ENCODE assay signal across 8 cellular contexts in the genomic region with DNA sequence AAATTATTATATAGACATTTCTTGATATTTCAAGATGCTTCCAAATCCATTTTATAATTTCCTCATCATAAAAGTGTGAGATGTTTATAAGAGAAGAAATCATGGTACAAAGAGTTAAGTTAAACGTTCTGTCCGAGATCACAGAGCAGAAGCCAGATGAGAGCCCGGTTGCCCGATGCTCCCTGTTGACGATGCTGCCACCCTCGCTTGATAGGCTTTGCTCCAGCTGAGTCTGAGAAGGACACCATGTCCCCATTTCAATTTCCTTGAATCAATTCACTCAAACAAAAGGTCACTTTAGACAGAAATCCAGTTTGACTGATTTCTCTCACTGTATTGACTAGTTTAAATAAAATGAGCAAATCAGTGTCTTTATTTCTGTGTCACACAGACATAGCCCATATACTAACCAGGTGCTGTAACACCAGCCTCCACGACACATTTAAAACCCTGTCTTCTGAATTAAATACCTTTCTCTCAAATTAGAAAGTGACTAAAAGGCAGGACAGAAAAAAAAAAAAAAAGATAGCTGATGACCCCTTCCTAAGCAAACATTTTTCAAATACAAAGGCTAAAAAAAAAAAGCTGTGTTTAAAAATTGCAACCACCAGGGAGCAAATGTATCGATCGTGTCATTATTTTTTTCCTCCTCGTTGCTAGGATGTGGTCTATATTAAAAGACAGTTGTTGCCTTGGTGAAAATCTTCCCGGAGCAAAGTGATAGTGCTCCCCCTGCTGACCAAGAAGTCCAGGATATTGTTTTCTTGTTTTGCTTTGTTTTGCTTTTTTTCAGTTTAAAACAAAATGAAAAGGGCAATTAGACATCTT. TPM values are rescaled to one million over a fixed set of nuclear protein-coding genes. Genes with fewer than 3 reads are reported as not detected.
DNase-seq lines count a peak whose midpoint lies in the region; ATAC-seq and TF ChIP-seq lines count a peak whose summit lies in the region.

No MANE protein-coding gene starts in this region.

- peak; percentile 67 for ATAC-seq in GM18861 (IDR thresholded peaks at IDR 0.05; ENCODE audit: unreplicated experiment)
- ATAC-seq in naive thymus-derived CD4-positive, alpha-beta T cell = peak; percentile 92

- TF ChIP-seq CTCF in AG10803 (conservative IDR thresholded peaks at IDR 0.05; ENCODE audit: low read length) (peak; percentile 88), esophagus muscularis mucosa (IDR thresholded peaks at IDR 0.05) (peak; percentile 70 to 74 (median 72)), thyroid gland (IDR thresholded peaks at IDR 0.05) (peak; percentile 61 to 95 (median 72))

- no peaks in the 10 kb centered on the region for H3K27me3 ChIP-seq in esophagus muscularis mucosa
- no peaks in the 10 kb centered on the region for H3K27me3 ChIP-seq in naive thymus-derived CD4-positive, alpha-beta T cell (ENCODE audit: control insufficient read depth in 2 of 2, insufficient read depth in 2 of 2, low read length in 2 of 2)
- no peaks in the 10 kb centered on the region for H3K27me3 ChIP-seq in thyroid gland

- no peak for TF ChIP-seq POLR2A in esophagus muscularis mucosa (IDR thresholded peaks at IDR 0.05; ENCODE audit: low read depth)
- TF ChIP-seq POLR2A in thyroid gland (IDR thresholded peaks at IDR 0.05) = no peak

- peaks cover 0 to 12% (median 9%) of the 10 kb centered on the region in 7 donors for H3K4me1 Mint-ChIP-seq in naive thymus-derived CD4-positive, alpha-beta T cell

- no peak for TF ChIP-seq EP300 in esophagus muscularis mucosa (IDR thresholded peaks at IDR 0.05)

- H3K9me3 Mint-ChIP-seq in naive thymus-derived CD4-positive, alpha-beta T cell = peaks cover 0 to 15% (median 5%) of the 10 kb centered on the region in 11 donors

- H3K36me3 ChIP-seq in esophagus muscularis mucosa = no peaks in the 10 kb centered on the region
- H3K36me3 ChIP-seq in naive thymus-derived CD4-positive, alpha-beta T cell (ENCODE audit: control insufficient read depth in 2 of 3, insufficient read depth in 3 of 3, low read length in 3 of 3) = no peaks in the 10 kb centered on the region
- H3K36me3 ChIP-seq in thyroid gland = no peaks in the 10 kb centered on the region

- DNase-seq in AG10803 (ENCODE audit: low read depth) (peak; percentile 79), HK-2 (ENCODE audit: unreplicated experiment) (peak; percentile 14), NCI-H82 treated with DMSO at 0.1 percent for 48 hours (lab: John Stamatoyannopoulos, UW; ENCODE audit: unreplicated experiment) (peak; percentile 51), activated T-cell treated with anti-CD3 and anti-CD28 coated beads for 24 hours (ENCODE audit: low read depth) (peak; percentile 46), esophagus muscularis mucosa (ENCODE audit: extremely low spot score) (no peak), thyroid gland (peak; percentile 65 to 70)
- peak in 7 of 9 donors; percentile 71 to 85 (median 79) for DNase-seq in naive thymus-derived CD4-positive, alpha-beta T cell

- H3K27me3 Mint-ChIP-seq in naive thymus-derived CD4-positive, alpha-beta T cell = no peaks in the 10 kb centered on the region

- intact Hi-C loops in esophagus muscularis mucosa (cut with DNase I) = loop anchor here (10.0 kb wide), 2 partner anchors 499 to 529 kb away; no protein-coding TSS in a partner anchor
- intact Hi-C loops in naive thymus-derived CD4-positive, alpha-beta T cell (cut with micrococcal nuclease) = loop anchor here (1.0 to 10.0 kb wide), 20 partner anchors 9 to 1961 kb away; partner anchors contain the start of genes CTBS (in 2 of the 2), SSX2IP (in 2 of the 2), BCL10 (in 1 of the 2) and C1orf52 (in 1 of the 2)
- intact Hi-C loops in thyroid gland (cut with DNase I) = loop anchor here (10.0 kb wide), 3 partner anchors 169 to 509 kb away; no protein-coding TSS in a partner anchor

- H3K36me3 Mint-ChIP-seq in naive thymus-derived CD4-positive, alpha-beta T cell = peaks cover 4 to 6% (median 4%) of the 10 kb centered on the region in 5 donors

- H3K27ac Mint-ChIP-seq in naive thymus-derived CD4-positive, alpha-beta T cell = peak overlapping the region in 2 of 9 donors; percentile 85 to 90

- peaks cover 0 to 11% (median 5%) of the 10 kb centered on the region in 4 donors for H3K4me1 ChIP-seq in esophagus muscularis mucosa
- H3K4me1 ChIP-seq in naive thymus-derived CD4-positive, alpha-beta T cell (ENCODE audit: control insufficient read depth in 2 of 2, insufficient read depth in 2 of 2, low read length in 2 of 2) = peaks cover 23 to 41% of the 10 kb centered on the region in 2 donors
- no peaks in the 10 kb centered on the region for H3K4me1 ChIP-seq in thyroid gland

- CTCF ChIA-PET in naive thymus-derived CD4-positive, alpha-beta T cell (lab: Charles Lee) = interaction anchor here (0.6 to 12.0 kb wide), 12 partner anchors 9 to 502 kb away, joined by 3 to 167 read pairs (median 4); partner anchors contain the start of genes PRKACB and SPATA1

- H3K4me3 ChIP-seq in AG10803 (ENCODE audit: low read length) = peak overlapping the region; percentile 7; the same call in 1 of the 2 replicates
- peak overlapping the region; percentile 23 to 36 (median 26) for H3K4me3 ChIP-seq in esophagus muscularis mucosa
- peak overlapping the region; percentile 34 for H3K4me3 ChIP-seq in naive thymus-derived CD4-positive, alpha-beta T cell (ENCODE audit: low read length)
- H3K4me3 ChIP-seq in thyroid gland (replicated peaks in 1 of 3) = no peak overlapping the region

- POLR2A ChIA-PET in naive thymus-derived CD4-positive, alpha-beta T cell (lab: Charles Lee) = interaction anchor here (0.6 to 7.7 kb wide), 8 partner anchors 10 to 343 kb away, joined by 3 to 105 read pairs (median 4); partner anchors contain the start of genes CTBS, PRKACB and SAMD13

- H3K4me3 Mint-ChIP-seq in naive thymus-derived CD4-positive, alpha-beta T cell = peak overlapping the region in 9 of 10 donors; percentile 29 to 82 (median 77)

- H3K27ac ChIP-seq in esophagus muscularis mucosa (replicated peaks in 1 of 4) = no peak overlapping the region
- peak overlapping the region; percentile 73 for H3K27ac ChIP-seq in naive thymus-derived CD4-positive, alpha-beta T cell (ENCODE audit: low read depth, low read length)
- H3K27ac ChIP-seq in thyroid gland = peak overlapping the region; percentile 12 to 29 (median 25)

- H3K9me3 ChIP-seq in esophagus muscularis mucosa = peaks cover 0 to 9% (median 4%) of the 10 kb centered on the region in 4 donors
- peaks cover 0 to 6% (median 0%) of the 10 kb centered on the region in 3 experiments for H3K9me3 ChIP-seq in naive thymus-derived CD4-positive, alpha-beta T cell (ENCODE audit: control insufficient read depth in 2 of 3, low read length in 3 of 3)
- no peaks in the 10 kb centered on the region for H3K9me3 ChIP-seq in thyroid gland

- WGBS in esophagus muscularis mucosa = 17% methylated on average over 11 of the region's 11 CpGs
- 14 to 15% methylated on average over 11 of the region's 11 CpGs for WGBS in thyroid gland, 2 donors

RNA-seq across cellular contexts. Expression of gene DNASE2B, which starts 35.2 kb away (rescaled TPM):
- under 1 TPM in 1 of 4 donors, not detected in 3; 0.33 TPM for total RNA-seq in esophagus muscularis mucosa
- not detected for total RNA-seq in naive thymus-derived CD4-positive, alpha-beta T cell
- polyA plus RNA-seq in naive thymus-derived CD4-positive, alpha-beta T cell = not detected
- total RNA-seq in thyroid gland = under 1 TPM in 1 of 4 donors, not detected in 3; 0.88 TPM

RNA-seq across cellular contexts. Expression of gene RPF1, which starts 45.6 kb away (rescaled TPM):
- total RNA-seq in esophagus muscularis mucosa = 10 to 100 TPM; 30.9 to 41.9 (median 37.7) TPM
- 10 to 100 TPM; 35.5 to 52.3 (median 44.1) TPM for total RNA-seq in naive thymus-derived CD4-positive, alpha-beta T cell
- 10 to 100 TPM; 60.2 to 62.7 TPM for polyA plus RNA-seq in naive thymus-derived CD4-positive, alpha-beta T cell
- total RNA-seq in thyroid gland = 10 to 100 TPM; 29.9 to 51.7 (median 42.7) TPM

Comparison
In these comparisons a context has a peak if more than half of its experiments do, and no peak if none do; other contexts are left out.
1. H3K4me3 ChIP-seq: peak in AG10803 (single experiment), esophagus muscularis mucosa (4 of 4) and naive thymus-derived CD4-positive, alpha-beta T cell (single experiment); none in thyroid gland (0 of 3).
2. H3K27ac ChIP-seq: peak in naive thymus-derived CD4-positive, alpha-beta T cell (single experiment) and thyroid gland (3 of 3); none in esophagus muscularis mucosa (0 of 4).
3. Peak in every context shown above with its lines, with median percentiles within 50 percentile points of each other: CTCF ChIP-seq.